8 cellular contexts compared by ENCODE assay signal in genomic region chr5:128674837-128675446, GRCh38.
DNase-seq lines count a peak whose midpoint lies in the region; ATAC-seq, FAIRE-seq and TF ChIP-seq lines count a peak whose summit lies in the region.

No MANE protein-coding gene starts in this region.

- TF ChIP-seq CTCF in vagina (IDR thresholded peaks at IDR 0.05) = peak in 1 of 3 experiments; percentile 30

- DNase-seq in D341Med (ENCODE audit: low spot score) = peak; percentile 59
- peak; percentile 33 for DNase-seq in NCI-H748 treated with DMSO at 0.1 percent for 48 hours (lab: John Stamatoyannopoulos, UW)
- DNase-seq in adipocyte (ENCODE audit: low read depth) = peak; percentile 83
- peak; percentile 47 for DNase-seq in kidney tubule cell (ENCODE audit: low spot score)
- peak; percentile 54 for DNase-seq in urothelium cell line (ENCODE audit: low spot score)
- DNase-seq in vagina (ENCODE audit: extremely low spot score in 2 of 2) = no peak

- peaks cover 2% of the 10 kb centered on the region for H3K27me3 ChIP-seq in adipocyte (replicated peaks; ENCODE audit: control insufficient read depth, insufficient read depth, low read length)
- no peaks in the 10 kb centered on the region for H3K27me3 ChIP-seq in vagina

- H3K36me3 ChIP-seq in adipocyte (ENCODE audit: control insufficient read depth, insufficient read depth, low read length, severe bottlenecking) (no peaks in the 10 kb centered on the region), vagina (no peaks in the 10 kb centered on the region)

- intact Hi-C loops in vagina (cut with DNase I) = no loop called here

- ATAC-seq in GM19023 (IDR thresholded peaks at IDR 0.05; ENCODE audit: unreplicated experiment) (peak; percentile 54), HG03060 (IDR thresholded peaks at IDR 0.05; ENCODE audit: low read depth, unreplicated experiment) (peak; percentile 82)

- peaks cover 23% of the 10 kb centered on the region for H3K4me1 ChIP-seq in adipocyte (ENCODE audit: control insufficient read depth, insufficient read depth, low read length)
- H3K4me1 ChIP-seq in vagina = no peaks in the 10 kb centered on the region

- FAIRE-seq in urothelium cell line (lab: Jason Lieb, UNC) = no peak

- TF ChIP-seq POLR2A in vagina (IDR thresholded peaks at IDR 0.05) = no peak

- H3K9ac ChIP-seq in adipocyte (ENCODE audit: low read length) = peak overlapping the region; percentile 19

- H3K9me3 ChIP-seq in adipocyte (ENCODE audit: control insufficient read depth, low read length) (no peaks in the 10 kb centered on the region), vagina (no peaks in the 10 kb centered on the region)

- H3K27ac ChIP-seq in vagina = no peak overlapping the region

- H3K4me3 ChIP-seq in adipocyte (ENCODE audit: low read length) = no peak overlapping the region
- no peak overlapping the region for H3K4me3 ChIP-seq in vagina

Comparison
In these comparisons a context has a peak if more than half of its experiments do, and no peak if none do; other contexts are left out.
1. DNase-seq: peak in D341Med (single experiment), NCI-H748 treated with DMSO at 0.1 percent for 48 hours (single experiment), adipocyte (single experiment), kidney tubule cell (single experiment) and urothelium cell line (single experiment); none in vagina (0 of 2).